Comparison of ENCODE assay signal across 16 cellular contexts in genomic region chr6:24699521-24700359, GRCh38. TPM values are rescaled to one million over a fixed set of nuclear protein-coding genes. Genes with fewer than 3 reads are reported as not detected.
DNase-seq lines count a peak whose midpoint lies in the region; ATAC-seq and TF ChIP-seq lines count a peak whose summit lies in the region.
"Had no signal": no experiment of that assay in that cellular context is flagged by ENCODE, and none has a peak within 500 bp of the region (broad histone marks: within the 10 kb centered on the region; RNA-seq: fewer than 3 reads in every experiment).

No MANE protein-coding gene starts in this region.

- peak overlapping the region; percentile 2; the same call in 1 of the 2 replicates for H3K27ac ChIP-seq in GM23338 (ENCODE audit: low read depth)
- H3K27ac ChIP-seq in dorsolateral prefrontal cortex, result peak overlapping the region in 47 of 59 donors; percentile 1 to 80 (median 46)
- H3K27ac ChIP-seq in osteoblast (ENCODE audit: low read depth, low read length), result no peak overlapping the region
- H3K27ac ChIP-seq: left lung, prostate gland had no signal

- peaks cover 23% of the 10 kb centered on the region for H3K36me3 ChIP-seq in GM23338 (ENCODE audit: insufficient read depth)
- H3K36me3 ChIP-seq in osteoblast (ENCODE audit: insufficient read depth, low read length), result peaks cover 25% of the 10 kb centered on the region
- peaks cover 23% of the 10 kb centered on the region for H3K36me3 ChIP-seq in MG63
- H3K36me3 ChIP-seq: prostate gland had no signal

- DNase-seq in activated CD4-positive, alpha-beta T cell treated with anti-CD3 and anti-CD28 coated beads, Interleukin-2, amount 10 ng/mL, durations not matched to agents 24 days and 14 days, result no peak
- no peak for DNase-seq in activated CD4-positive, alpha-beta T cell treated with anti-CD3 and anti-CD28 coated beads, Interleukin-2, amount 50 U/mL, for 1 hour
- DNase-seq in GM23338 (ENCODE audit: low spot score), result no peak
- no peak for DNase-seq in dorsolateral prefrontal cortex
- peak; percentile 76 for DNase-seq in osteoblast (ENCODE audit: insufficient read length, low spot score, missing footprints)
- no peak for DNase-seq in MG63
- DNase-seq in CD14-positive monocyte (ENCODE audit: low spot score), result no peak
- DNase-seq: amniotic stem cell; left lung; NCI-H1048; NCI-H2107; NCI-H69; OCI-M1; stimulated activated naive B cell treated with anti-CD40 and anti-IgM and Interleukin-4, amounts not matched to agents 10 μg/mL and 1 μg/mL and 100 μg/mL, for 72 hours had no signal

- peaks cover 42% of the 10 kb centered on the region for H3K36me3 Mint-ChIP-seq in activated CD4-positive, alpha-beta T cell treated with anti-CD3 and anti-CD28 coated beads, Interleukin-2, amount 10 ng/mL, durations not matched to agents 24 days and 14 days (ENCODE audit: low read depth)
- H3K36me3 Mint-ChIP-seq in GM23338 (ENCODE audit: low read depth), result peaks cover 57% of the 10 kb centered on the region
- H3K36me3 Mint-ChIP-seq in CD14-positive monocyte, result peaks cover 28 to 30% of the 10 kb centered on the region in 2 donors

- intact Hi-C loops in activated CD4-positive, alpha-beta T cell treated with anti-CD3 and anti-CD28 coated beads, Interleukin-2, amount 10 ng/mL, durations not matched to agents 24 days and 14 days (cut with micrococcal nuclease), result loop anchor here (5.0 to 10.0 kb wide), 3 partner anchors 32 to 267 kb away; partner anchors contain the start of genes ACOT13, KIAA0319 and TDP2
- intact Hi-C loops in dorsolateral prefrontal cortex (cut with DNase I), result no loop called here
- intact Hi-C loops in CD14-positive monocyte (cut with micrococcal nuclease), result loop anchor here in 1 of 2 donors (10.0 kb wide), 1 partner anchor 265 kb away; no protein-coding TSS in a partner anchor

- ATAC-seq in GM23338 (no peak), HG03354 (IDR thresholded peaks at IDR 0.05; ENCODE audit: poor library complexity, severe bottlenecking, unreplicated experiment) (no peak)
- ATAC-seq: left lung; stimulated activated naive B cell treated with anti-CD40 and anti-IgM and Interleukin-4, amounts not matched to agents 10 μg/mL and 1 μg/mL and 100 μg/mL, for 72 hours had no signal

- no peak for TF ChIP-seq CTCF in GM23338 (conservative IDR thresholded peaks at IDR 0.05; ENCODE audit: low read depth in 2 of 2)
- no peak for TF ChIP-seq CTCF in dorsolateral prefrontal cortex (IDR thresholded peaks at IDR 0.05 in 54 of 56, conservative IDR thresholded peaks at IDR 0.05 in 2 of 56; ENCODE audit: low read depth in 1 of 56, partially characterized antibody in 56 of 56)
- no peak for TF ChIP-seq CTCF in osteoblast (IDR thresholded peaks at IDR 0.05; ENCODE audit: extremely low read depth, low read depth, low read length)
- TF ChIP-seq CTCF in CD14-positive monocyte (IDR thresholded peaks at IDR 0.05), result no peak

- peak overlapping the region; percentile 71 for H3K27ac Mint-ChIP-seq in activated CD4-positive, alpha-beta T cell treated with anti-CD3 and anti-CD28 coated beads, Interleukin-2, amount 10 ng/mL, durations not matched to agents 24 days and 14 days
- H3K27ac Mint-ChIP-seq in GM23338 (no peak overlapping the region), CD14-positive monocyte (peak overlapping the region in 3 of 7 donors; percentile 20 to 57 (median 56))

- H3K4me2 ChIP-seq in GM23338 (no peak overlapping the region), osteoblast (ENCODE audit: insufficient read depth, low read length) (peak overlapping the region; percentile 41)

- H4K20me1 ChIP-seq in GM23338 (replicated peaks; ENCODE audit: insufficient read depth) (0 out of 2 replicates have a peak, but pooled peaks cover 5% of the 10 kb centered on the region), osteoblast (ENCODE audit: insufficient read depth, low read length) (peaks cover 5% of the 10 kb centered on the region)

- no peaks in the 10 kb centered on the region for H3K9me3 Mint-ChIP-seq in activated CD4-positive, alpha-beta T cell treated with anti-CD3 and anti-CD28 coated beads, Interleukin-2, amount 10 ng/mL, durations not matched to agents 24 days and 14 days
- H3K9me3 Mint-ChIP-seq in GM23338 (no peaks in the 10 kb centered on the region), CD14-positive monocyte (no peaks in the 10 kb centered on the region)
- H3K9me3 Mint-ChIP-seq: stimulated activated naive B cell treated with anti-CD40 and anti-IgM and Interleukin-4, amounts not matched to agents 10 μg/mL and 1 μg/mL and 100 μg/mL, for 72 hours had no signal

- no peak overlapping the region for H3K4me3 Mint-ChIP-seq in activated CD4-positive, alpha-beta T cell treated with anti-CD3 and anti-CD28 coated beads, Interleukin-2, amount 10 ng/mL, durations not matched to agents 24 days and 14 days
- H3K4me3 Mint-ChIP-seq in GM23338 (no peak overlapping the region), CD14-positive monocyte (no peak overlapping the region)
- H3K4me3 Mint-ChIP-seq: stimulated activated naive B cell treated with anti-CD40 and anti-IgM and Interleukin-4, amounts not matched to agents 10 μg/mL and 1 μg/mL and 100 μg/mL, for 72 hours had no signal

- no peak overlapping the region for H2AFZ ChIP-seq in GM23338
- no peak overlapping the region for H2AFZ ChIP-seq in osteoblast (ENCODE audit: low read length)

- H3K4me1 ChIP-seq in GM23338 (ENCODE audit: insufficient read depth) (no peaks in the 10 kb centered on the region), osteoblast (ENCODE audit: insufficient read depth, low read length) (peaks cover 12% of the 10 kb centered on the region)
- H3K4me1 ChIP-seq: prostate gland had no signal

- H3K9me3 ChIP-seq in osteoblast (ENCODE audit: low read depth, low read length) (no peaks in the 10 kb centered on the region), MG63 (no peaks in the 10 kb centered on the region)
- H3K9me3 ChIP-seq: left lung, prostate gland had no signal

- no peaks in the 10 kb centered on the region for H3K27me3 Mint-ChIP-seq in activated CD4-positive, alpha-beta T cell treated with anti-CD3 and anti-CD28 coated beads, Interleukin-2, amount 10 ng/mL, durations not matched to agents 24 days and 14 days
- no peaks in the 10 kb centered on the region for H3K27me3 Mint-ChIP-seq in GM23338 (ENCODE audit: insufficient read depth, low read depth, poor library complexity)
- no peaks in the 10 kb centered on the region for H3K27me3 Mint-ChIP-seq in CD14-positive monocyte (ENCODE audit: low read depth in 3 of 3)
- H3K27me3 Mint-ChIP-seq: stimulated activated naive B cell treated with anti-CD40 and anti-IgM and Interleukin-4, amounts not matched to agents 10 μg/mL and 1 μg/mL and 100 μg/mL, for 72 hours had no signal

- H3K79me2 ChIP-seq in GM23338 (replicated peaks; ENCODE audit: insufficient read depth) (no peaks in the 10 kb centered on the region), osteoblast (ENCODE audit: insufficient read depth, low read length) (no peaks in the 10 kb centered on the region)

- peaks cover 21% of the 10 kb centered on the region for H3K4me1 Mint-ChIP-seq in activated CD4-positive, alpha-beta T cell treated with anti-CD3 and anti-CD28 coated beads, Interleukin-2, amount 10 ng/mL, durations not matched to agents 24 days and 14 days
- H3K4me1 Mint-ChIP-seq in GM23338, result peaks cover 8% of the 10 kb centered on the region
- H3K4me1 Mint-ChIP-seq in CD14-positive monocyte, result peaks cover 18% of the 10 kb centered on the region

- peaks cover 25% of the 10 kb centered on the region; the same call in 1 of the 2 replicates for H3F3A ChIP-seq in GM23338 (replicated peaks; ENCODE audit: low read depth)

- H3K4me3 ChIP-seq in GM23338, result no peak overlapping the region
- no peak overlapping the region for H3K4me3 ChIP-seq in dorsolateral prefrontal cortex
- no peak overlapping the region for H3K4me3 ChIP-seq in osteoblast (ENCODE audit: insufficient read depth, low read length)
- H3K4me3 ChIP-seq in MG63, result no peak overlapping the region
- H3K4me3 ChIP-seq: left lung, prostate gland had no signal

- no peaks in the 10 kb centered on the region for H3K9me2 ChIP-seq in GM23338 (ENCODE audit: insufficient read depth)

- H3K27me3 ChIP-seq in GM23338 (ENCODE audit: insufficient read depth) (no peaks in the 10 kb centered on the region), dorsolateral prefrontal cortex (no peaks in the 10 kb centered on the region), osteoblast (ENCODE audit: insufficient read depth, low read length) (no peaks in the 10 kb centered on the region), MG63 (no peaks in the 10 kb centered on the region)
- H3K27me3 ChIP-seq: left lung had no signal

RNA-seq across cellular contexts. Expression of gene C6orf62, which starts 19.2 kb away (rescaled TPM):
- total RNA-seq in activated CD4-positive, alpha-beta T cell treated with anti-CD3 and anti-CD28 coated beads, Interleukin-2, amount 10 ng/mL, durations not matched to agents 24 days and 14 days, result 113 and 118 TPM in 2 replicates
- total RNA-seq in GM23338 (2014; rRNA removed; shearing (Covaris generic)), result 78.4 and 79.9 TPM in 2 replicates
- polyA plus RNA-seq in GM23338 (2016; fragmentation: Nextera tagmentation; extraction: Ambion mirVana), result 63.1 and 66.7 TPM in 2 replicates
- total RNA-seq in dorsolateral prefrontal cortex, result 100 to 1,000 TPM in 17 of 120 experiments, 10 to 100 TPM in 103; 62.2 to 116 (median 89.9) TPM
- total RNA-seq in osteoblast, result 144 and 168 TPM in 2 replicates
- total RNA-seq in MG63 (2014; rRNA removed; shearing (Covaris generic); ENCODE audit: low replicate concordance), result 59.1 and 89.8 TPM in 2 replicates
- 10 to 100 TPM; 55.4 to 78.8 TPM for polyA plus RNA-seq in CD14-positive monocyte

RNA-seq across cellular contexts. Expression of gene ACOT13, which starts 32.9 kb away (rescaled TPM):
- total RNA-seq in activated CD4-positive, alpha-beta T cell treated with anti-CD3 and anti-CD28 coated beads, Interleukin-2, amount 10 ng/mL, durations not matched to agents 24 days and 14 days, result 25.3 and 30.0 TPM in 2 replicates
- total RNA-seq in GM23338 (2014; rRNA removed; shearing (Covaris generic)), result 17.4 and 17.8 TPM in 2 replicates
- polyA plus RNA-seq in GM23338 (2016; fragmentation: Nextera tagmentation; extraction: Ambion mirVana) (175 and 190 TPM in 2 replicates), CD14-positive monocyte (10 to 100 TPM; 14.5 to 20.1 TPM)
- total RNA-seq in dorsolateral prefrontal cortex (10 to 100 TPM; 13.5 to 34.9 (median 23.7) TPM), osteoblast (5.8 and 6.5 TPM in 2 replicates)
- total RNA-seq in MG63 (2014; rRNA removed; shearing (Covaris generic); ENCODE audit: low replicate concordance), result 1.9 and 3.7 TPM in 2 replicates

RNA-seq across cellular contexts. Expression of gene TDP2, which starts 33.0 kb away (rescaled TPM):
- 45.3 and 45.9 TPM in 2 replicates for total RNA-seq in activated CD4-positive, alpha-beta T cell treated with anti-CD3 and anti-CD28 coated beads, Interleukin-2, amount 10 ng/mL, durations not matched to agents 24 days and 14 days
- 47.8 and 64.5 TPM in 2 replicates for total RNA-seq in GM23338 (2014; rRNA removed; shearing (Covaris generic))
- 41.8 and 46.8 TPM in 2 replicates for polyA plus RNA-seq in GM23338 (2016; fragmentation: Nextera tagmentation; extraction: Ambion mirVana)
- total RNA-seq in dorsolateral prefrontal cortex, result 10 to 100 TPM; 32.5 to 61.2 (median 49.0) TPM
- total RNA-seq in osteoblast, result 27.4 and 27.9 TPM in 2 replicates
- 18.5 and 30.8 TPM in 2 replicates for total RNA-seq in MG63 (2014; rRNA removed; shearing (Covaris generic); ENCODE audit: low replicate concordance)
- 10 to 100 TPM; 21.8 to 24.2 TPM for polyA plus RNA-seq in CD14-positive monocyte

RNA-seq across cellular contexts. Expression of gene KIAA0319, which starts 53.7 kb away (rescaled TPM):
- 0.02 TPM in 1 of 2 replicates, not detected in the other for total RNA-seq in activated CD4-positive, alpha-beta T cell treated with anti-CD3 and anti-CD28 coated beads, Interleukin-2, amount 10 ng/mL, durations not matched to agents 24 days and 14 days
- 1.0 and 1.4 TPM in 2 replicates for total RNA-seq in GM23338 (2014; rRNA removed; shearing (Covaris generic))
- polyA plus RNA-seq in GM23338 (2016; fragmentation: Nextera tagmentation; extraction: Ambion mirVana) (0.44 and 0.54 TPM in 2 replicates), CD14-positive monocyte (not detected)
- total RNA-seq in dorsolateral prefrontal cortex (10 to 100 TPM in 119 of 120 experiments, 1 to 10 TPM in 1; 9.2 to 37.7 (median 25.0) TPM), osteoblast (under 0.01 and 0.29 TPM in 2 replicates)
- total RNA-seq in MG63 (2014; rRNA removed; shearing (Covaris generic); ENCODE audit: low replicate concordance), result 0.10 TPM in 1 of 2 replicates, not detected in the other
